ENCODE assay signal across 18 cellular contexts in the genomic region with DNA sequence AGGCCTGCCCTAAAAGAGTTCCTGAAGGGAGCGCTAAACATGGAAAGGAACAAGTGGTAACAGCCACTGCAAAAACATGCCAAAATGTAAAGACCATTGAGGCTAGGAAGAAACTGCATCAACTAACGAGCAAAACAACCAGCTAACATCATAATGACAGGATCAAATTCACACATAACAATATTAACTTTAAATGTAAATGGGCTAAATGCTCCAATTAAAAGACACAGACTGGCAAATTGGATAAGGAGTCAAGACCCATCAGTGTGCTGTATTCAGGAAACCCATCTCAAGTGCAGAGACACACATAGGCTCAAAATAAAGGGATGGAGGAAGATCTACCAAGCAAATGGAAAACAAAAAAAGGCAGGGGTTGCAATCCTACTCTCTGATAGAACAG. TPM values are rescaled to one million over a fixed set of nuclear protein-coding genes. Genes with fewer than 3 reads are reported as not detected.
"Had no signal": no experiment of that assay in that cellular context is flagged by ENCODE, and none has a peak within 500 bp of the region (broad histone marks: within the 10 kb centered on the region; RNA-seq: fewer than 3 reads in every experiment).

No MANE protein-coding gene starts in this region.

RNA-seq across cellular contexts. Expression of gene XKR3, which starts 57.3 kb away (rescaled TPM):
- total RNA-seq: activated naive CD4-positive, alpha-beta T cell treated with anti-CD3 and anti-CD28 coated beads for 36 hours; activated naive CD8-positive, alpha-beta T cell treated with anti-CD3 and anti-CD28 coated beads for 36 hours; activated naive CD8-positive, alpha-beta T cell treated with anti-CD3 and anti-CD28 coated beads, Interleukin-2, amount 10 ng/mL, durations not matched to agents 7 days and 5 days; activated T-cell treated with anti-CD3 and anti-CD28 coated beads, Interleukin-2, amount 50 U/mL, for 4 hours; activated T-helper 1 cell treated with anti-CD3 and anti-CD28 coated beads, Interleukin-12 subunit alpha, Interleukin-12 subunit beta, Interleukin-2, Interleukin-4 antibody, amounts not matched to agents 30 ng/mL and 10 ng/mL and 1 ng/mL, durations not matched to agents 14 hours and 24 hours and 36 hours; activated T-helper 17 cell treated with anti-CD3 and anti-CD28 coated beads, Interleukin-2, amount 50 U/mL, for 72 hours; activated T-helper 2 cell treated with anti-CD3 and anti-CD28 coated beads, Interferon-gamma antibody, Interleukin-2, Interleukin-4, amounts not matched to agents 10 μg/mL and 5 μg/mL and 100 μg/mL, durations not matched to agents 14 hours and 24 hours and 36 hours; adrenal gland; aorta; ascending aorta; astrocyte; body of pancreas; bronchial epithelial cell; cardiac muscle cell; cardiac septum; cerebellum; chondrocyte had no signal
- polyA plus RNA-seq: adipose tissue, aorta, cardiac muscle cell had no signal
